17 cellular contexts compared by ENCODE assay signal in the genomic region with DNA sequence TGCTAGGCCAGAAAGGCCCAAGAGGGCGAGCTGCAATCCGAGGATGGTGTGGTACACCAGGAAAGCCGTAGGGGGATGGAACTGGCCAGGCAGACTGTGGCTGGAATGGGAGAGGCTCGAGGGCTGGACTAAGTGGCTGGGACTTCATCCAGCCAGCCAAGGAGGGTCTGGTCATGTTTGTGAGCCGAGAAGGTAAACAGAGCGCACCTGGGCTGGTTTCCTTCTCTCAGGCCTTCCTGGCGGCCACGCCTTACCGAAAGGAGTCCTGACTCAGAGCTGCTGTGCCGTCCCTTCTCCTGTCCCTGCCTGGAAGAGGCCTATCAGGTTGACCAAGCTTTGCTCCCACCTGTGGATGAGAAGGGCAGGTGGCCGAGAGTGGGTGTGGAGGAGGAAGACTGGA.
DNase-seq lines count a peak whose midpoint lies in the region; FAIRE-seq and TF ChIP-seq lines count a peak whose summit lies in the region.
"Had no signal": no experiment of that assay in that cellular context is flagged by ENCODE, and none has a peak within 500 bp of the region (broad histone marks: within the 10 kb centered on the region; RNA-seq: fewer than 3 reads in every experiment).

No MANE protein-coding gene starts in this region.

- no peaks in the 10 kb centered on the region for H3K27me3 ChIP-seq in smooth muscle cell (ENCODE audit: low read depth)
- H3K27me3 ChIP-seq: BE2C had no signal

- H3K27ac ChIP-seq in kidney (ENCODE audit: low read depth in 2 of 2, low read length in 2 of 2) (no peak overlapping the region), smooth muscle cell (ENCODE audit: low read depth) (no peak overlapping the region)
- H3K27ac ChIP-seq: heart right ventricle had no signal

- no peak for TF ChIP-seq CTCF in kidney (IDR thresholded peaks at IDR 0.05; ENCODE audit: borderline replicate concordance, extremely low read depth, insufficient read depth)
- no peak for TF ChIP-seq CTCF in smooth muscle cell (IDR thresholded peaks at IDR 0.05; ENCODE audit: borderline replicate concordance, insufficient read depth, poor library complexity, severe bottlenecking)

- no peak overlapping the region for H2AFZ ChIP-seq in smooth muscle cell (ENCODE audit: low read depth)

- H3K4me3 ChIP-seq in kidney (ENCODE audit: low read length in 2 of 2) (no peak overlapping the region), smooth muscle cell (no peak overlapping the region)
- H3K4me3 ChIP-seq: heart right ventricle had no signal

- CTCF ChIA-PET in HEK293T (lab: Yijun Ruan, JAX), result no interaction called here

- POLR2A ChIA-PET in HEK293T (lab: Yijun Ruan, JAX), result no interaction called here

- intact Hi-C loops in kidney (cut with DNase I), result no loop called here

- no peak for FAIRE-seq in kidney (lab: Jason Lieb, UNC)
- FAIRE-seq: astrocyte had no signal

- H4K20me1 ChIP-seq in smooth muscle cell (ENCODE audit: low read depth), result no peaks in the 10 kb centered on the region

- H3K9me3 ChIP-seq in kidney (ENCODE audit: control insufficient read depth in 1 of 2, low read length in 2 of 2), result no peaks in the 10 kb centered on the region
- no peaks in the 10 kb centered on the region for H3K9me3 ChIP-seq in smooth muscle cell (replicated peaks; ENCODE audit: low read depth)
- H3K9me3 ChIP-seq: BE2C, heart right ventricle had no signal

- H3K4me1 ChIP-seq in kidney (ENCODE audit: control insufficient read depth in 1 of 2, insufficient read depth in 1 of 2, low read depth in 1 of 2, low read length in 2 of 2) (no peaks in the 10 kb centered on the region), smooth muscle cell (ENCODE audit: low read depth) (peaks cover 6% of the 10 kb centered on the region)
- H3K4me1 ChIP-seq: BE2C had no signal

- H3K9ac ChIP-seq in kidney (ENCODE audit: low read length in 2 of 2) (no peak overlapping the region), smooth muscle cell (ENCODE audit: low read depth) (no peak overlapping the region)

- DNase-seq in HPDE6-E6E7 (ENCODE audit: extremely low spot score), result peak; percentile 54
- DNase-seq in RPMI8226, result peak; percentile 61
- DNase-seq in kidney, result peak; percentile 82
- no peak for DNase-seq in smooth muscle cell (lab: John Stamatoyannopoulos, UW; ENCODE audit: unreplicated experiment)
- no peak for DNase-seq in GF-D8 (lab: John Stamatoyannopoulos, UW)
- no peak for DNase-seq in HEK293T (ENCODE audit: extremely low spot score)
- DNase-seq in GM19240 (ENCODE audit: insufficient read length, low spot score), result no peak
- DNase-seq in SIG-M5 treated with dmso at 0.1 percent for 504 hours (lab: John Stamatoyannopoulos, UW; ENCODE audit: unreplicated experiment), result no peak
- DNase-seq: activated CD4-positive, CD25-positive, alpha-beta regulatory T cell treated with anti-CD3 and anti-CD28 coated beads, Interleukin-2, amount 50 U/mL, for 72 hours; activated CD8-positive, alpha-beta memory T cell treated with anti-CD3 and anti-CD28 coated beads, Interleukin-2, amount 50 U/mL, for 4 hours; activated naive CD4-positive, alpha-beta T cell; BE2C; cortex of kidney; DND-41; heart right ventricle; NCI-H1694 treated with DMSO at 0.1 percent for 48 hours had no signal

- H3K36me3 ChIP-seq in kidney (ENCODE audit: control insufficient read depth in 1 of 2, insufficient read depth in 2 of 2, low read length in 2 of 2), result no peaks in the 10 kb centered on the region
- no peaks in the 10 kb centered on the region for H3K36me3 ChIP-seq in smooth muscle cell (ENCODE audit: low read depth)
- H3K36me3 ChIP-seq: BE2C, heart right ventricle had no signal

- no peaks in the 10 kb centered on the region for H3K79me2 ChIP-seq in smooth muscle cell (ENCODE audit: low read depth)

- peak overlapping the region; percentile 2 for H3K4me2 ChIP-seq in smooth muscle cell

- H3F3A ChIP-seq in smooth muscle cell (ENCODE audit: low read depth), result no peaks in the 10 kb centered on the region

- 81% methylated on average over 11 of the region's 11 CpGs for WGBS in smooth muscle cell (ENCODE audit: low lambda C conversion rate)

TF ChIP-seq in HEK293T, 16 proteins besides CTCF, POLR2A, EP300 and RAD21:
- TF ChIP-seq SUZ12 (IDR thresholded peaks at IDR 0.05) (no peak), FOXK2 (IDR thresholded peaks at IDR 0.05) (no peak), TARDBP (IDR thresholded peaks at IDR 0.05) (no peak), FOXM1 (IDR thresholded peaks at IDR 0.05; ENCODE audit: borderline replicate concordance) (no peak), NFRKB (IDR thresholded peaks at IDR 0.05) (no peak), HDGF (IDR thresholded peaks at IDR 0.05; ENCODE audit: borderline replicate concordance) (no peak), ARNT (IDR thresholded peaks at IDR 0.05) (no peak), CTBP1 (IDR thresholded peaks at IDR 0.05; ENCODE audit: borderline replicate concordance) (no peak), BHLHE40 (IDR thresholded peaks at IDR 0.05; ENCODE audit: borderline replicate concordance) (no peak)
- TF ChIP-seq, protein P1, sequence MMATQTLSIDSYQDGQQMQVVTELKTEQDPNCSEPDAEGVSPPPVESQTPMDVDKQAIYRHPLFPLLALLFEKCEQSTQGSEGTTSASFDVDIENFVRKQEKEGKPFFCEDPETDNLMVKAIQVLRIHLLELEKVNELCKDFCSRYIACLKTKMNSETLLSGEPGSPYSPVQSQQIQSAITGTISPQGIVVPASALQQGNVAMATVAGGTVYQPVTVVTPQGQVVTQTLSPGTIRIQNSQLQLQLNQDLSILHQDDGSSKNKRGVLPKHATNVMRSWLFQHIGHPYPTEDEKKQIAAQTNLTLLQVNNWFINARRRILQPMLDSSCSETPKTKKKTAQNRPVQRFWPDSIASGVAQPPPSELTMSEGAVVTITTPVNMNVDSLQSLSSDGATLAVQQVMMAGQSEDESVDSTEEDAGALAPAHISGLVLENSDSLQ (IDR thresholded peaks at IDR 0.05), result no peak
TF ChIP-seq in HEK293T: peak in this region for 0.

Comparison
In these comparisons a context has a peak if more than half of its experiments do, and no peak if none do; other contexts are left out.
1. DNase-seq: peak in HPDE6-E6E7 (single experiment), RPMI8226 (single experiment) and kidney (single experiment); none in smooth muscle cell (single experiment), GF-D8 (single experiment), HEK293T (single experiment), GM19240 (single experiment) and SIG-M5 treated with dmso at 0.1 percent for 504 hours (single experiment).